In the genomic region with DNA sequence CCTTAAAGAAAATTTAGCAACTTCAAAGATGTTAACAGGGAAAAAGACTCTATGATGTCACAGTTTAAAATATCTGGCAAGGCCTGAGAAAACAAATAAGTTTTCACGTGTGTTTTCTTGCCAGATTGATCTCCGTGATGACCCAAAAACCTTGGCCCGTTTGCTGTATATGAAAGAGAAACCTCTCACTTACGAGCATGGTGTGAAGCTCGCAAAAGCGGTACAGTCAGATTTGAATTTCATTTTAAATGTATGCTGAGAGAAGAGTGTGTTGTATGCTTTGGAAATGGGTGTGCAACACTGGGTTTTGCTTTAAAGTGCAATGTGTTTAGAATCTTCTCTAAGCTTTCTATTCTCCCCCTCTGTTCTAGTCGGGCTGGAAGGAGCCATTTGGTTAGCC, we compare ENCODE assay signal across 17 cellular contexts. TPM values are rescaled to one million over a fixed set of nuclear protein-coding genes. Genes with fewer than 3 reads are reported as not detected.
DNase-seq lines count a peak whose midpoint lies in the region; ATAC-seq and TF ChIP-seq lines count a peak whose summit lies in the region.
"Had no signal": no experiment of that assay in that cellular context is flagged by ENCODE, and none has a peak within 500 bp of the region (broad histone marks: within the 10 kb centered on the region; RNA-seq: fewer than 3 reads in every experiment).

No MANE protein-coding gene starts in this region.

- H3K4me2 ChIP-seq in H9 (ENCODE audit: insufficient read depth, insufficient read length, low read length), result no peak overlapping the region

- H3K56ac ChIP-seq in H9 (ENCODE audit: insufficient read length, low read depth, low read length), result no peak overlapping the region

- H2BK120ac ChIP-seq in H9 (ENCODE audit: low read depth, low read length, poor library complexity, severe bottlenecking), result no peak overlapping the region

- no peak overlapping the region for H2BK15ac ChIP-seq in H9 (ENCODE audit: low read depth, low read length)

- no peaks in the 10 kb centered on the region for H3K79me1 ChIP-seq in H9 (ENCODE audit: insufficient read depth, low read depth, low read length, poor library complexity, severe bottlenecking)

- H4K8ac ChIP-seq in H9 (replicated peaks; ENCODE audit: insufficient read length, low read depth, low read length), result no peak overlapping the region

- no peaks in the 10 kb centered on the region for H4K20me1 ChIP-seq in H9 (ENCODE audit: control insufficient read depth, insufficient read depth, insufficient read length)

- H3K27ac Mint-ChIP-seq in stimulated activated naive CD8-positive, alpha-beta T cell treated with anti-CD3 and anti-CD28 coated beads, Interleukin-15, amount 100 ng/mL, for 72 hours, result no peak overlapping the region
- H3K27ac Mint-ChIP-seq in H9, result no peak overlapping the region
- H3K27ac Mint-ChIP-seq: activated naive CD8-positive, alpha-beta T cell treated with anti-CD3 and anti-CD28 coated beads, Interleukin-2, amount 10 ng/mL, durations not matched to agents 7 days and 5 days had no signal

- no peak overlapping the region for H3K23ac ChIP-seq in H9 (ENCODE audit: insufficient read length, low read depth, low read length)

- no peak overlapping the region for H2BK5ac ChIP-seq in H9 (ENCODE audit: insufficient read length, low read length)

- no peak overlapping the region for H2BK12ac ChIP-seq in H9 (ENCODE audit: insufficient read length, low read depth, low read length)

- no peaks in the 10 kb centered on the region for H3K4me1 Mint-ChIP-seq in stimulated activated naive CD8-positive, alpha-beta T cell treated with anti-CD3 and anti-CD28 coated beads, Interleukin-15, amount 100 ng/mL, for 72 hours
- peaks cover under 1 to 2% of the 10 kb centered on the region in 2 experiments; a peak in 3 of 4 replicates for H3K4me1 Mint-ChIP-seq in H9
- H3K4me1 Mint-ChIP-seq: activated naive CD8-positive, alpha-beta T cell treated with anti-CD3 and anti-CD28 coated beads, Interleukin-2, amount 10 ng/mL, durations not matched to agents 7 days and 5 days had no signal

- H4K91ac ChIP-seq in H9 (ENCODE audit: insufficient read length, low read depth, low read length), result no peak overlapping the region

- no peak overlapping the region for H3K9ac ChIP-seq in H9 (ENCODE audit: extremely low read depth, insufficient read length, low read length)

- H3K23me2 ChIP-seq in H9 (ENCODE audit: insufficient read length, low read depth, low read length, poor library complexity, severe bottlenecking), result no peaks in the 10 kb centered on the region

- H3K4me3 Mint-ChIP-seq in stimulated activated naive CD8-positive, alpha-beta T cell treated with anti-CD3 and anti-CD28 coated beads, Interleukin-15, amount 100 ng/mL, for 72 hours, result no peak overlapping the region
- no peak overlapping the region for H3K4me3 Mint-ChIP-seq in H9
- H3K4me3 Mint-ChIP-seq: activated naive CD8-positive, alpha-beta T cell treated with anti-CD3 and anti-CD28 coated beads, Interleukin-2, amount 10 ng/mL, durations not matched to agents 7 days and 5 days had no signal

- no peaks in the 10 kb centered on the region for H3K27me3 ChIP-seq in H9 (ENCODE audit: insufficient read depth, low read length)
- no peaks in the 10 kb centered on the region for H3K27me3 ChIP-seq in SJCRH30

- H2BK20ac ChIP-seq in H9 (ENCODE audit: low read depth, low read length, poor library complexity, severe bottlenecking), result no peak overlapping the region

- H3K36me3 ChIP-seq in SJCRH30, result 0 out of 2 replicates have a peak, but pooled peaks cover 2% of the 10 kb centered on the region
- H3K36me3 ChIP-seq: HAP-1 had no signal

- no peak overlapping the region for H2AFZ ChIP-seq in H9 (ENCODE audit: low read length)

- H3K4ac ChIP-seq in H9 (ENCODE audit: low read depth, low read length), result no peak overlapping the region

- no peak for DNase-seq in stimulated activated naive CD8-positive, alpha-beta T cell treated with anti-CD3 and anti-CD28 coated beads, Interleukin-15, Interleukin-2, amounts not matched to agents 100 U/mL and 50 U/mL, for 24 hours
- DNase-seq in stimulated activated naive CD8-positive, alpha-beta T cell treated with anti-CD3 and anti-CD28 coated beads, Interleukin-15, amount 100 ng/mL, for 72 hours, result no peak
- DNase-seq in fibroblast of the aortic adventitia (ENCODE audit: low read depth) (peak; percentile 26), H9 (no peak), SJCRH30 (no peak)
- DNase-seq: activated naive CD8-positive, alpha-beta T cell treated with anti-CD3 and anti-CD28 coated beads, Interleukin-2, amount 10 ng/mL, durations not matched to agents 7 days and 5 days; C1 segment of cervical spinal cord; cerebellar nuclear complex; NCI-H1417 treated with DMSO at 0.1 percent for 48 hours; posterior cingulate gyrus; RPMI8226; stimulated activated CD4-positive, alpha-beta T cell treated with anti-CD3 and anti-CD28 coated beads, Interleukin-2, amount 100 ng/mL, for 24 hours had no signal

- no peak overlapping the region for H2AK5ac ChIP-seq in H9 (ENCODE audit: insufficient read length, low read length)

- no peak overlapping the region for H3K18ac ChIP-seq in H9 (ENCODE audit: insufficient read length, low read depth, low read length)

- no peak overlapping the region for H3K4me3 ChIP-seq in fibroblast of the aortic adventitia (ENCODE audit: low read depth, low read length)
- no peak overlapping the region for H3K4me3 ChIP-seq in SJCRH30
- H3K4me3 ChIP-seq: HAP-1 had no signal

- H3K27ac ChIP-seq in H9 (ENCODE audit: insufficient read length, low read depth, low read length), result no peak overlapping the region
- no peak overlapping the region for H3K27ac ChIP-seq in SJCRH30

- no peak overlapping the region for H3K14ac ChIP-seq in H9 (ENCODE audit: insufficient read depth, low read length)

- peaks cover 5% of the 10 kb centered on the region; the same call in 1 of the 2 replicates for H3K4me1 ChIP-seq in H9 (ENCODE audit: insufficient read depth, low read length)
- no peaks in the 10 kb centered on the region; the same call in 1 of the 2 replicates for H3K4me1 ChIP-seq in SJCRH30
- H3K4me1 ChIP-seq: HAP-1 had no signal

- ATAC-seq in stimulated activated naive CD8-positive, alpha-beta T cell treated with anti-CD3 and anti-CD28 coated beads, Interleukin-15, Interleukin-2, amounts not matched to agents 100 U/mL and 50 U/mL, for 24 hours, result peak; percentile 40
- ATAC-seq in stimulated activated naive CD8-positive, alpha-beta T cell treated with anti-CD3 and anti-CD28 coated beads, Interleukin-15, amount 100 ng/mL, for 72 hours, result no peak
- ATAC-seq in HG03039 (IDR thresholded peaks at IDR 0.05; ENCODE audit: unreplicated experiment) (peak; percentile 56), GM18519 (IDR thresholded peaks at IDR 0.05; ENCODE audit: low FRiP score, unreplicated experiment) (no peak), HG03045 (IDR thresholded peaks at IDR 0.05; ENCODE audit: unreplicated experiment) (no peak)

- H3T11ph ChIP-seq in H9 (ENCODE audit: low read length), result no peak overlapping the region

- H3K9me3 ChIP-seq in H9 (ENCODE audit: control insufficient read depth, low read depth, low read length) (no peaks in the 10 kb centered on the region), SJCRH30 (replicated peaks) (no peaks in the 10 kb centered on the region)
- H3K9me3 ChIP-seq: HAP-1 had no signal

- no peaks in the 10 kb centered on the region for H3K9me3 Mint-ChIP-seq in stimulated activated naive CD8-positive, alpha-beta T cell treated with anti-CD3 and anti-CD28 coated beads, Interleukin-15, amount 100 ng/mL, for 72 hours
- no peaks in the 10 kb centered on the region for H3K9me3 Mint-ChIP-seq in H9
- H3K9me3 Mint-ChIP-seq: activated naive CD8-positive, alpha-beta T cell treated with anti-CD3 and anti-CD28 coated beads, Interleukin-2, amount 10 ng/mL, durations not matched to agents 7 days and 5 days had no signal

- TF ChIP-seq CTCF in fibroblast of the aortic adventitia (IDR thresholded peaks at IDR 0.05; ENCODE audit: insufficient read depth, low read length) (no peak), H9 (conservative IDR thresholded peaks at IDR 0.05) (no peak)

- H4K5ac ChIP-seq in H9 (ENCODE audit: insufficient read length, low read depth, low read length), result no peak overlapping the region

- H3K36me3 Mint-ChIP-seq in H9 (ENCODE audit: insufficient read depth in 1 of 3, low read depth in 3 of 3), result no peaks in the 10 kb centered on the region
- H3K36me3 Mint-ChIP-seq: activated naive CD8-positive, alpha-beta T cell treated with anti-CD3 and anti-CD28 coated beads, Interleukin-2, amount 10 ng/mL, durations not matched to agents 7 days and 5 days had no signal

- no CpG with 5 or more reads among the region's 7 CpGs for WGBS in H9 (ENCODE audit: extremely low coverage, insufficient read length, low lambda C conversion rate)

- no peaks in the 10 kb centered on the region for H3K79me2 ChIP-seq in H9 (ENCODE audit: insufficient read depth, low read length)

- peaks cover 7% of the 10 kb centered on the region for H3K27me3 Mint-ChIP-seq in stimulated activated naive CD8-positive, alpha-beta T cell treated with anti-CD3 and anti-CD28 coated beads, Interleukin-15, amount 100 ng/mL, for 72 hours
- H3K27me3 Mint-ChIP-seq in H9 (ENCODE audit: low read depth), result no peaks in the 10 kb centered on the region

RNA-seq across cellular contexts. Expression of a gene that starts 35.7 kb away (rescaled TPM):
- total RNA-seq in fibroblast of the aortic adventitia (ENCODE audit: low replicate concordance) (not detected in 2 replicates), H9 (2021) (not detected in 2 replicates)
- not detected in 2 replicates for total RNA-seq in SJCRH30 (2014; rRNA removed; shearing (Covaris generic))
- total RNA-seq: activated naive CD8-positive, alpha-beta T cell treated with anti-CD3 and anti-CD28 coated beads, Interleukin-2, amount 10 ng/mL, durations not matched to agents 7 days and 5 days; G401 had no signal

Comparison
In these comparisons a context has a peak if more than half of its experiments do, and no peak if none do; other contexts are left out.
1. ATAC-seq: peak in stimulated activated naive CD8-positive, alpha-beta T cell treated with anti-CD3 and anti-CD28 coated beads, Interleukin-15, Interleukin-2, amounts not matched to agents 100 U/mL and 50 U/mL, for 24 hours (single experiment) and HG03039 (single experiment); none in stimulated activated naive CD8-positive, alpha-beta T cell treated with anti-CD3 and anti-CD28 coated beads, Interleukin-15, amount 100 ng/mL, for 72 hours (single experiment), GM18519 (single experiment) and HG03045 (single experiment).